In the genomic region with DNA sequence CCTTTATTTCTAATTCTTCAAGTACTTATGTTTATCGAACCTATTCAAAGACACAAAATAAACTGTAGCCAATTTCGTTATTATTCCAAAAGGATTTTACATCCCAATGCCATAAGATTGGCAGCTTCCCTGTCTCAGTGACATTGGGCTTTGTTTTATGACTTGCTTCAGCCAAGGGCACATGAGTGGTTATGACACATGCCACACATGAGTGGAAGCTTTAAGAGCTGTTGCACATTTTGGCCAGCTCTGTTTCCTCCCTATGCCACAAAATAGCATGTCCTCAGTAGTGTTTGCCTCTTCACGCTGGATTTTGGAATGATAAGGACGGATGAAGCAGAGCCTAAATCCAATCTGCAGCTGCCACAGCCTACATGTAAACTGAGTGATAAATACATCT, we compare ENCODE assay signal across 23 cellular contexts.
"Had no signal": no experiment of that assay in that cellular context is flagged by ENCODE, and none has a peak within 500 bp of the region (broad histone marks: within the 10 kb centered on the region; RNA-seq: fewer than 3 reads in every experiment).

No MANE protein-coding gene starts in this region.

- DNase-seq: activated B cell treated with CpG ODN at 0.5 μM for 24 hours; activated CD4-positive, alpha-beta T cell treated with anti-CD3 and anti-CD28 coated beads for 48 hours; activated CD8-positive, alpha-beta memory T cell treated with anti-CD3 and anti-CD28 coated beads, Interleukin-2, amount 50 U/mL, for 4 hours; activated CD8-positive, alpha-beta T cell treated with anti-CD3 and anti-CD28 coated beads, Interleukin-2, amount 10 ng/mL, durations not matched to agents 7 days and 5 days; activated effector memory CD4-positive, alpha-beta T cell treated with anti-CD3 and anti-CD28 coated beads, Interleukin-2, amount 50 U/mL, for 16 hours; activated T-cell treated with anti-CD3 and anti-CD28 coated beads, Interleukin-2, amount 50 U/mL, for 48 hours; amniotic stem cell; cortex of kidney; effector CD4-positive, alpha-beta T cell; esophagus squamous epithelium; foreskin keratinocyte; immature natural killer cell; nephron progenitor cell; occipital lobe; stimulated activated CD4-positive, alpha-beta T cell treated with anti-CD3 and anti-CD28 coated beads, Interleukin-12 subunit alpha, Interleukin-12 subunit beta, amount 100 ng/mL, for 4 hours; stimulated activated CD4-positive, alpha-beta T cell treated with anti-CD3 and anti-CD28 coated beads, Interleukin-2, amount 100 ng/mL, for 24 hours; T-helper 17 cell had no signal

- H3K27ac Mint-ChIP-seq: activated B cell treated with CpG ODN at 0.5 μM for 24 hours; activated CD8-positive, alpha-beta T cell treated with anti-CD3 and anti-CD28 coated beads, Interleukin-2, amount 10 ng/mL, durations not matched to agents 7 days and 5 days; activated naive CD8-positive, alpha-beta T cell; immature natural killer cell; mesothelial cell of epicardium; nephron progenitor cell; stimulated activated effector memory CD8-positive, alpha-beta T cell treated with anti-CD3 and anti-CD28 coated beads, Interleukin-12 subunit alpha, Interleukin-12 subunit beta, amount 100 ng/mL, for 72 hours; T-helper 17 cell had no signal

- H3K4me3 Mint-ChIP-seq: activated B cell treated with CpG ODN at 0.5 μM for 24 hours; activated CD8-positive, alpha-beta T cell treated with anti-CD3 and anti-CD28 coated beads, Interleukin-2, amount 10 ng/mL, durations not matched to agents 7 days and 5 days; activated naive CD8-positive, alpha-beta T cell; central memory CD8-positive, alpha-beta T cell; immature natural killer cell; mesothelial cell of epicardium; nephron progenitor cell; stimulated activated effector memory CD8-positive, alpha-beta T cell treated with anti-CD3 and anti-CD28 coated beads, Interleukin-12 subunit alpha, Interleukin-12 subunit beta, amount 100 ng/mL, for 72 hours; T-helper 17 cell had no signal

- H3K27me3 Mint-ChIP-seq: activated B cell treated with CpG ODN at 0.5 μM for 24 hours; activated naive CD8-positive, alpha-beta T cell; central memory CD8-positive, alpha-beta T cell; T-helper 17 cell had no signal

- H3K9me3 ChIP-seq: esophagus squamous epithelium, thoracic aorta had no signal

- H3K27ac ChIP-seq: esophagus squamous epithelium, foreskin keratinocyte, thoracic aorta had no signal

- ATAC-seq: activated CD8-positive, alpha-beta T cell treated with anti-CD3 and anti-CD28 coated beads, Interleukin-2, amount 10 ng/mL, durations not matched to agents 7 days and 5 days; foreskin keratinocyte; stimulated activated effector memory CD8-positive, alpha-beta T cell treated with anti-CD3 and anti-CD28 coated beads, Interleukin-12 subunit alpha, Interleukin-12 subunit beta, amount 100 ng/mL, for 72 hours; T-helper 17 cell had no signal

- H3K9me3 Mint-ChIP-seq: activated B cell treated with CpG ODN at 0.5 μM for 24 hours; central memory CD8-positive, alpha-beta T cell; immature natural killer cell; mesothelial cell of epicardium; nephron progenitor cell; stimulated activated effector memory CD8-positive, alpha-beta T cell treated with anti-CD3 and anti-CD28 coated beads, Interleukin-12 subunit alpha, Interleukin-12 subunit beta, amount 100 ng/mL, for 72 hours had no signal

- H3K4me1 Mint-ChIP-seq: activated B cell treated with CpG ODN at 0.5 μM for 24 hours; central memory CD8-positive, alpha-beta T cell; immature natural killer cell; nephron progenitor cell had no signal

- H3K27me3 ChIP-seq: esophagus squamous epithelium, foreskin keratinocyte had no signal

- H3K4me3 ChIP-seq: esophagus squamous epithelium, lung, thoracic aorta had no signal
